ENCODE assay signal across 26 cellular contexts in genomic region chr9:136607334-136607919, GRCh38. TPM values are rescaled to one million over a fixed set of nuclear protein-coding genes. Genes with fewer than 3 reads are reported as not detected.
DNase-seq lines count a peak whose midpoint lies in the region; ATAC-seq, FAIRE-seq and TF ChIP-seq lines count a peak whose summit lies in the region.
"Had no signal": no experiment of that assay in that cellular context is flagged by ENCODE, and none has a peak within 500 bp of the region (broad histone marks: within the 10 kb centered on the region; RNA-seq: fewer than 3 reads in every experiment).

No MANE protein-coding gene starts in this region.

- H3K4me1 ChIP-seq in SJSA1 (replicated peaks) (peaks cover 42% of the 10 kb centered on the region), small intestine (ENCODE audit: control insufficient read depth in 2 of 2, insufficient read depth in 1 of 2, low read depth in 1 of 2, low read length in 1 of 2) (peaks cover 4% of the 10 kb centered on the region in 2 donors)

- H3K27ac ChIP-seq in SJSA1: peak overlapping the region; percentile 71
- H3K27ac ChIP-seq in small intestine (ENCODE audit: low read depth in 1 of 2, low read length in 1 of 2): no peak overlapping the region
- H3K27ac ChIP-seq: skin epidermis, testis had no signal

- peak; percentile 0 for ATAC-seq in left colon
- ATAC-seq in HG03139 (IDR thresholded peaks at IDR 0.05; ENCODE audit: unreplicated experiment): no peak
- ATAC-seq in GM21576 (IDR thresholded peaks at IDR 0.05; ENCODE audit: unreplicated experiment): no peak
- ATAC-seq: CD8-positive, alpha-beta T cell; naive thymus-derived CD4-positive, alpha-beta T cell; stimulated activated naive CD8-positive, alpha-beta T cell treated with anti-CD3 and anti-CD28 coated beads, Interleukin-15, Interleukin-2, amounts not matched to agents 100 U/mL and 50 U/mL, for 24 hours; T-helper 17 cell had no signal

- WGBS in small intestine, 3 donors: 39 to 79% (median 55%) methylated on average over 17 of the region's 17 CpGs

- H3K36me3 ChIP-seq in SJSA1 (no peaks in the 10 kb centered on the region), small intestine (ENCODE audit: control insufficient read depth in 2 of 2, insufficient read depth in 2 of 2, low read length in 2 of 2) (no peaks in the 10 kb centered on the region)
- H3K36me3 ChIP-seq: esophagus muscularis mucosa had no signal

- FAIRE-seq in small intestine (lab: Jason Lieb, UNC): no peak
- FAIRE-seq: endometrium, GM12891, TTC549, urothelium cell line had no signal

- no peak for TF ChIP-seq CTCF in GM10266 (IDR thresholded peaks at IDR 0.05; ENCODE audit: control insufficient read depth, insufficient read depth, low read depth, missing control alignments)

- intact Hi-C loops in left colon (cut with DNase I, micrococcal nuclease): no loop called here

- H3K27me3 ChIP-seq in SJSA1 (replicated peaks) (no peaks in the 10 kb centered on the region), small intestine (ENCODE audit: control insufficient read depth in 2 of 2, insufficient read depth in 2 of 2, low read length in 2 of 2) (no peaks in the 10 kb centered on the region)
- H3K27me3 ChIP-seq: dorsolateral prefrontal cortex, testis had no signal

- no peak overlapping the region for H3K4me3 ChIP-seq in SJSA1
- H3K4me3 ChIP-seq in small intestine (ENCODE audit: low read depth in 1 of 2, low read length in 2 of 2): no peak overlapping the region
- H3K4me3 ChIP-seq: dorsolateral prefrontal cortex, esophagus muscularis mucosa, skin epidermis, testis had no signal

- H3K9me3 ChIP-seq in SJSA1 (replicated peaks): no peaks in the 10 kb centered on the region
- no peaks in the 10 kb centered on the region for H3K9me3 ChIP-seq in small intestine (ENCODE audit: control insufficient read depth, low read depth)
- H3K9me3 ChIP-seq: esophagus muscularis mucosa, testis had no signal

- DNase-seq in GM10266 (ENCODE audit: extremely low spot score) (peak; percentile 34), SJSA1 (ENCODE audit: low read depth in 1 of 2, low spot score in 2 of 2) (no peak), left colon (peak in 1 of 2 donors; percentile 59), small intestine (peak; percentile 35)
- no peak for DNase-seq in stimulated activated CD4-positive, alpha-beta T cell treated with anti-CD3 and anti-CD28 coated beads, Interleukin-4, amount 100 ng/mL, for 4 hours
- DNase-seq: activated CD4-positive, alpha-beta T cell treated with anti-CD3 and anti-CD28 coated beads, Interleukin-2, amount 50 U/mL, for 48 hours; activated naive CD4-positive, alpha-beta T cell treated with anti-CD3 and anti-CD28 coated beads for 36 hours; CD8-positive, alpha-beta T cell; dorsolateral prefrontal cortex; head of caudate nucleus; islet precursor cell; naive thymus-derived CD4-positive, alpha-beta T cell; NCI-H1092 treated with DMSO at 0.1 percent for 48 hours; NCI-H1694 treated with DMSO at 0.1 percent for 48 hours; stimulated activated naive CD8-positive, alpha-beta T cell treated with anti-CD3 and anti-CD28 coated beads, Interleukin-15, Interleukin-2, amounts not matched to agents 100 U/mL and 50 U/mL, for 24 hours; T-helper 17 cell; testis had no signal

RNA-seq across cellular contexts. Expression of gene EGFL7, which starts 55.3 kb away (rescaled TPM):
- total RNA-seq in SJSA1 (2014; rRNA removed; shearing (Covaris generic)): 0.08 TPM in 1 of 2 replicates, not detected in the other
- 10 to 100 TPM; 14.3 to 17.2 TPM for total RNA-seq in left colon
- polyA plus RNA-seq in small intestine: 100 to 1,000 TPM in 1 of 3 donors, 10 to 100 TPM in 2; 15.4 to 114 (median 16.8) TPM
- total RNA-seq: CD8-positive, alpha-beta T cell had no signal
- polyA plus RNA-seq: IgD-negative memory B cell; naive thymus-derived CD4-positive, alpha-beta T cell had no signal

Comparison
In these comparisons a context has a peak if more than half of its experiments do, and no peak if none do; other contexts are left out.
1. DNase-seq: peak in GM10266 (single experiment) and small intestine (single experiment); none in SJSA1 (0 of 2) and stimulated activated CD4-positive, alpha-beta T cell treated with anti-CD3 and anti-CD28 coated beads, Interleukin-4, amount 100 ng/mL, for 4 hours (0 of 2).
2. RNA of gene EGFL7, which starts 55.3 kb away (total RNA-seq): 14.3 to 17.2 TPM in left colon; 0.08 TPM in SJSA1; every median in the first group is over 10 times any median in the second.